In the genomic region with DNA sequence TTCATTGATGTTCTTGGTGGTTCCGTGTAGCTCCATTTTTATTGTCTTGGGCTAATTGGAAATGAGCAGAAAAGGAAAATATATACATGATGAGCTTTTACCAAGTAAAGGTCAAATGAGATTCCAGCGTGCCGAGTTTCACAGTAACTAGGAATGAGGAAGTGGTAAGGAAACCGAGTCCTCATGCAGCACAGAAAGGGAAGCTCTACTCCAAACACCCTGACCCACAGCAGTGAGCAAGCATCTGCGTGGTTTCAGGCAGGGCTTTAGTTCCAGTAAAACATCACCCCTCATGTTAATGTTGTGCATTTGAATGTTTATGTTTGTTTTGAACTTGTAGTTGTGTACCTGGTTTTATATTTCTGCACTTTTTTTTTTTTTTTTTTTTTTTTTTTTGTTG, we compare ENCODE assay signal across 10 cellular contexts.
DNase-seq lines count a peak whose midpoint lies in the region; ATAC-seq, FAIRE-seq and TF ChIP-seq lines count a peak whose summit lies in the region.
"Had no signal": no experiment of that assay in that cellular context is flagged by ENCODE, and none has a peak within 500 bp of the region (broad histone marks: within the 10 kb centered on the region; RNA-seq: fewer than 3 reads in every experiment).

No MANE protein-coding gene starts in this region.

- H3K27ac ChIP-seq in right cardiac atrium (ENCODE audit: low read length) (no peak overlapping the region), PC-3 (ENCODE audit: low read length) (no peak overlapping the region), kidney (ENCODE audit: low read depth in 2 of 2, low read length in 2 of 2) (no peak overlapping the region)
- H3K27ac ChIP-seq: KMS-11 had no signal

- DNase-seq in GM12864 (ENCODE audit: low read depth): peak; percentile 65
- DNase-seq in RPMI7951 (ENCODE audit: low read depth): peak; percentile 71
- no peak for DNase-seq in right cardiac atrium
- DNase-seq in DMS79 treated with DMSO at 0.1 percent for 48 hours (lab: John Stamatoyannopoulos, UW): no peak
- DNase-seq in PC-3: no peak
- DNase-seq in kidney: no peak
- DNase-seq in GM10266 (ENCODE audit: extremely low spot score): no peak

- 80% methylated on average over 5 of the region's 5 CpGs for WGBS in right cardiac atrium

- H3K9ac ChIP-seq in PC-3 (ENCODE audit: low read length): no peak overlapping the region
- H3K9ac ChIP-seq in kidney (ENCODE audit: low read length in 2 of 2): no peak overlapping the region
- H3K9ac ChIP-seq: KMS-11 had no signal

- no peak for FAIRE-seq in kidney (lab: Jason Lieb, UNC)
- FAIRE-seq: endothelial cell of umbilical vein had no signal

- no peaks in the 10 kb centered on the region for H3F3A ChIP-seq in PC-3 (ENCODE audit: low read length, unreplicated experiment)

- H3K27me3 ChIP-seq in right cardiac atrium (ENCODE audit: control insufficient read depth, insufficient read depth): no peaks in the 10 kb centered on the region
- H3K27me3 ChIP-seq in PC-3 (ENCODE audit: low read length): no peaks in the 10 kb centered on the region

- H3K36me3 ChIP-seq in PC-3 (ENCODE audit: low read depth, low read length) (no peaks in the 10 kb centered on the region), kidney (ENCODE audit: control insufficient read depth in 1 of 2, insufficient read depth in 2 of 2, low read length in 2 of 2) (no peaks in the 10 kb centered on the region)

- CTCF ChIA-PET in PC-3 (lab: Charles Lee): no interaction called here

- no TSS peak for BruUV-seq in PC-3 (replicated peaks; lab: Mats Ljungman, UMichigan)

- no peaks in the 10 kb centered on the region for H3K79me2 ChIP-seq in PC-3 (ENCODE audit: low read length)

- H3K4me3 ChIP-seq in GM12864 (ENCODE audit: low read depth, low read length) (no peak overlapping the region), right cardiac atrium (ENCODE audit: low read length) (no peak overlapping the region), PC-3 (ENCODE audit: low read length) (no peak overlapping the region), kidney (ENCODE audit: low read length in 2 of 2) (no peak overlapping the region)

- POLR2A ChIA-PET in PC-3 (lab: Charles Lee; ENCODE audit: unreplicated experiment): no interaction called here

- intact Hi-C loops in right cardiac atrium (cut with DNase I) (no loop called here), PC-3 (cut with micrococcal nuclease) (no loop called here), kidney (cut with DNase I) (no loop called here)

- H4K20me1 ChIP-seq in PC-3 (ENCODE audit: low read length): no peaks in the 10 kb centered on the region

- ATAC-seq in HG02610 (IDR thresholded peaks at IDR 0.05; ENCODE audit: unreplicated experiment) (peak; percentile 59), right cardiac atrium (peak; percentile 53 to 57), PC-3 (no peak)

- no peaks in the 10 kb centered on the region for H3K9me3 ChIP-seq in right cardiac atrium (ENCODE audit: control insufficient read depth, low read length)
- H3K9me3 ChIP-seq in PC-3 (ENCODE audit: low read length): no peaks in the 10 kb centered on the region
- H3K9me3 ChIP-seq in kidney (ENCODE audit: control insufficient read depth in 1 of 2, low read length in 2 of 2): no peaks in the 10 kb centered on the region

- TF ChIP-seq CTCF in GM12864 (IDR thresholded peaks at IDR 0.05; ENCODE audit: low read depth, low read length, missing control alignments) (no peak), PC-3 (conservative IDR thresholded peaks at IDR 0.05; ENCODE audit: low read depth, low read length) (no peak), kidney (IDR thresholded peaks at IDR 0.05; ENCODE audit: borderline replicate concordance, extremely low read depth, insufficient read depth) (no peak), GM10266 (IDR thresholded peaks at IDR 0.05; ENCODE audit: control insufficient read depth, insufficient read depth, low read depth, missing control alignments) (no peak)

- H2AFZ ChIP-seq in PC-3 (ENCODE audit: low read length): no peak overlapping the region

- H3K4me1 ChIP-seq in right cardiac atrium (ENCODE audit: control insufficient read depth, insufficient read depth, low read length) (peaks cover 3% of the 10 kb centered on the region), PC-3 (ENCODE audit: insufficient read depth, low read length) (no peaks in the 10 kb centered on the region), kidney (ENCODE audit: control insufficient read depth in 1 of 2, insufficient read depth in 1 of 2, low read depth in 1 of 2, low read length in 2 of 2) (no peaks in the 10 kb centered on the region)

- no peak overlapping the region for H3K4me2 ChIP-seq in PC-3 (ENCODE audit: low read length)
- H3K4me2 ChIP-seq: KMS-11 had no signal

- no peaks in the 10 kb centered on the region for H3K9me2 ChIP-seq in PC-3 (replicated peaks; ENCODE audit: low read length)

Comparison
In these comparisons a context has a peak if more than half of its experiments do, and no peak if none do; other contexts are left out.
1. DNase-seq: peak in GM12864 (single experiment) and RPMI7951 (single experiment); none in right cardiac atrium (0 of 3), DMS79 treated with DMSO at 0.1 percent for 48 hours (single experiment), PC-3 (single experiment), kidney (single experiment) and GM10266 (single experiment).